In the genomic region with DNA sequence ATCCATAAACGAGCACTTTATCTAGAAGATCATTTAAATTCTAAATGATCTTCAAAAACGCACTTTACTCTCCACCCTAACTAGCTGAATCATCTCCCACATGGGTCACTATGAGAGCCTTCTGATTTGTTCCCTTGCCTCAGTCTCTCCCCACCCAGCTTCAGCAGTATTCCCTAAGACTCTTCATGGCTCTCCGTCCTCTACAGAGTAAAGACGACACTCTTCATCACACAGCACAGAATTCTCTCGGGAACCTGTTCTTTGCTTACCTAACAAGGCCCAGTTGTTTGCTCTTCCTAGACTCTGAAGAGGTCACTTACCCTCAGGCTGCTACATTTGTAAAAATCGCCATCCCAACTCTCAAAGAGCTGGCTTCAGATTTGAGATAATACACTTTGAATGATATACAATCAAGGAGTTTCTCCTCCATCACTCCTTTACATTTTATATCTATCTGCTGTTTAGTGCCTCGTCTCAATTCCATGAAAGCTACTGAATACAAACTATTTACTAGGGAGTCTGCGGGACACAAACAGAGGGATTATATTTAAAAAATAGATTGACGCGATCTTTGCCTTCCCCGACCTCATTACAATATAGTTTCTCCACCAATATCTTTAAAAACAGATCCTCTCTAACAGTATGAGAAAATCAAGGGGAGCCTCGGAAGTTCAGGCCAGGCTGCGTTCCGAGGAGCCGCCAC, we compare ENCODE assay signal across 8 cellular contexts. TPM values are rescaled to one million over a fixed set of nuclear protein-coding genes. Genes with fewer than 3 reads are reported as not detected.
DNase-seq lines count a peak whose midpoint lies in the region; ATAC-seq, FAIRE-seq and TF ChIP-seq lines count a peak whose summit lies in the region.

No MANE protein-coding gene starts in this region.

- H3K27me3 Mint-ChIP-seq in activated naive CD8-positive, alpha-beta T cell, result no peaks in the 10 kb centered on the region

- H3K4me1 Mint-ChIP-seq in activated naive CD8-positive, alpha-beta T cell (ENCODE audit: low read depth), result peaks cover 47% of the 10 kb centered on the region

- H3K36me3 ChIP-seq in heart right ventricle (peaks cover 0 to 16% (median 0%) of the 10 kb centered on the region in 9 donors), kidney (ENCODE audit: control insufficient read depth in 1 of 2, insufficient read depth in 2 of 2, low read length in 2 of 2) (peaks cover 0 to 4% of the 10 kb centered on the region in 2 donors), thyroid gland (no peaks in the 10 kb centered on the region)

- peak overlapping the region; percentile 56 to 62 for H3K9ac ChIP-seq in kidney (ENCODE audit: low read length in 2 of 2)

- H3K27me3 ChIP-seq in heart right ventricle (no peaks in the 10 kb centered on the region), thyroid gland (no peaks in the 10 kb centered on the region)

- intact Hi-C loops in heart right ventricle (cut with DNase I), result loop anchor here in 3 of 10 donors (2.0 to 5.0 kb wide), 2 partner anchors 19 to 108 kb away; partner anchors contain the start of genes CCT6B (in 1 of the 3) and ZNF830 (in 1 of the 3)
- intact Hi-C loops in cardiac septum (cut with DNase I), result loop anchor here (1.0 to 5.0 kb wide), 2 partner anchors 18 to 538 kb away; partner anchors contain the start of genes CCT6B and ZNF830
- intact Hi-C loops in kidney (cut with DNase I), result no loop called here
- intact Hi-C loops in thyroid gland (cut with DNase I), result loop anchor here (10.0 kb wide), 1 partner anchor 265 kb away; the partner anchor contains the start of gene SLFN5
- intact Hi-C loops in posterior vena cava (cut with DNase I), result no loop called here

- no peaks in the 10 kb centered on the region for H3K9me3 Mint-ChIP-seq in activated naive CD8-positive, alpha-beta T cell (ENCODE audit: low read depth)

- no peaks in the 10 kb centered on the region for H3K9me3 ChIP-seq in heart right ventricle
- no peaks in the 10 kb centered on the region for H3K9me3 ChIP-seq in kidney (ENCODE audit: control insufficient read depth in 1 of 2, low read length in 2 of 2)
- no peaks in the 10 kb centered on the region for H3K9me3 ChIP-seq in thyroid gland

- peak in 2 of 8 donors; percentile 10 to 23 for ATAC-seq in heart right ventricle

- peak overlapping the region; percentile 100 for H3K27ac Mint-ChIP-seq in activated naive CD8-positive, alpha-beta T cell

- no peak for TF ChIP-seq POLR2A in thyroid gland (IDR thresholded peaks at IDR 0.05)

- H3K4me3 Mint-ChIP-seq in activated naive CD8-positive, alpha-beta T cell, result peak overlapping the region; percentile 98

- H3K4me3 ChIP-seq in heart right ventricle, result peak overlapping the region; percentile 94 to 99 (median 96)
- peak overlapping the region; percentile 68 to 71 for H3K4me3 ChIP-seq in kidney (ENCODE audit: low read length in 2 of 2)
- H3K4me3 ChIP-seq in thyroid gland (replicated peaks in 1 of 3), result peak overlapping the region in 1 of 3 donors; percentile 87

- H3K27ac ChIP-seq in heart right ventricle (peak overlapping the region; percentile 98 to 100 (median 99)), kidney (ENCODE audit: low read depth in 2 of 2, low read length in 2 of 2) (peak overlapping the region; percentile 36 to 95), thyroid gland (peak overlapping the region; percentile 37 to 99 (median 99))

- FAIRE-seq in kidney (lab: Jason Lieb, UNC), result no peak

- WGBS in heart right ventricle, 2 donors, result 15 to 16% methylated on average over 15 of the region's 15 CpGs
- WGBS in thyroid gland, 2 donors, result 19 to 21% methylated on average over 14 to 15 of the region's 15 CpGs

- DNase-seq in heart right ventricle (no peak), cardiac septum (ENCODE audit: low spot score) (no peak), kidney (no peak), thyroid gland (no peak), posterior vena cava (ENCODE audit: low spot score) (no peak), NCI-H524 treated with DMSO at 0.1 percent for 48 hours (lab: John Stamatoyannopoulos, UW) (no peak), HPDE6-E6E7 (ENCODE audit: extremely low spot score) (no peak)

- TF ChIP-seq CTCF in heart right ventricle (IDR thresholded peaks at IDR 0.05) (no peak), kidney (IDR thresholded peaks at IDR 0.05; ENCODE audit: borderline replicate concordance, extremely low read depth, insufficient read depth) (no peak), thyroid gland (IDR thresholded peaks at IDR 0.05) (no peak)

- H3K4me1 ChIP-seq in heart right ventricle (peaks cover 0 to 32% (median 25%) of the 10 kb centered on the region in 9 donors), kidney (ENCODE audit: control insufficient read depth in 1 of 2, insufficient read depth in 1 of 2, low read depth in 1 of 2, low read length in 2 of 2) (peaks cover 8 to 12% of the 10 kb centered on the region in 2 donors), thyroid gland (peaks cover 13 to 16% of the 10 kb centered on the region in 2 donors)

- H3K36me3 Mint-ChIP-seq in activated naive CD8-positive, alpha-beta T cell, result peaks cover 13% of the 10 kb centered on the region

RNA-seq across cellular contexts. Expression of gene LIG3, which starts 0.5 kb away (rescaled TPM):
- total RNA-seq in heart right ventricle (10 to 100 TPM; 16.8 to 27.7 (median 20.7) TPM), cardiac septum (20.1 TPM), kidney (34.1 TPM), thyroid gland (100 to 1,000 TPM in 1 of 4 donors, 10 to 100 TPM in 3; 34.5 to 103 (median 46.7) TPM), posterior vena cava (10 to 100 TPM; 27.3 to 34.3 TPM)
- polyA plus RNA-seq in heart right ventricle (1 to 10 TPM; 5.2 to 9.4 TPM), kidney (ENCODE audit: insufficient read depth, low read depth, low replicate concordance) (7.6 TPM)

RNA-seq across cellular contexts. Expression of gene ZNF830, which starts 18.5 kb away (rescaled TPM):
- total RNA-seq in heart right ventricle (10 to 100 TPM in 3 of 10 donors, 1 to 10 TPM in 7; 8.1 to 11.2 (median 9.0) TPM), cardiac septum (8.7 TPM), kidney (16.8 TPM), thyroid gland (10 to 100 TPM; 13.1 to 25.1 (median 17.0) TPM), posterior vena cava (10 to 100 TPM; 10.7 to 11.1 TPM)
- polyA plus RNA-seq in heart right ventricle (1 to 10 TPM; 6.3 to 6.9 TPM), kidney (ENCODE audit: insufficient read depth, low read depth, low replicate concordance) (10.0 TPM)

RNA-seq across cellular contexts. Expression of gene CCT6B, which starts 18.5 kb away (rescaled TPM):
- total RNA-seq in heart right ventricle, result 1 to 10 TPM; 1.4 to 2.8 (median 1.9) TPM
- polyA plus RNA-seq in heart right ventricle, result 1 to 10 TPM in 1 of 2 donors, under 1 TPM in 1; 0.67 to 1.4 TPM
- total RNA-seq in cardiac septum, result 2.2 TPM
- 2.5 TPM for total RNA-seq in kidney
- polyA plus RNA-seq in kidney (ENCODE audit: insufficient read depth, low read depth, low replicate concordance), result 3.9 TPM
- total RNA-seq in thyroid gland, result 1 to 10 TPM; 3.8 to 6.8 (median 4.4) TPM
- total RNA-seq in posterior vena cava, result 1 to 10 TPM; 1.8 to 2.4 TPM

Comparison
In these comparisons a context has a peak if more than half of its experiments do, and no peak if none do; other contexts are left out.
1. intact Hi-C loops: an anchor here in cardiac septum (1.0 to 5.0 kb wide) and thyroid gland (10.0 kb wide); none called in kidney and posterior vena cava.